In the genomic region with DNA sequence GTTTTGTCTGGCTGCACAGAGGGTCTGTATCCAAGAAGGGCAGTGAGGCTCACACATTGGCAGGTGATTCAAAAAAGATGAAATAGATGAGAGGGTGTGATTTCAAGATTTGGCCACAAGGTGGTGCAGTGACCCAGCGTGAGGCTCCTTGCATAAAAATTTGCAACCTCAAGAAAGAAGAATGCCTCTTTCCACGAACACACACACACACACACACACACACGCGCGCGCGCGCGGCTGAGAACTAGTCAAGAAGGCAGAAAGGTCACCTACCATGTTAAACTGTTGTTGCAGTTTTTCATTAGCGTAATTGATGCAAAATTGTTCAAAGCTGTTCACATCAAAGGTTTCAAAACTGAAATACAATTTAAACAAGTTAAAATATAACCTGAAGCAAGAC, we compare ENCODE assay signal across 8 cellular contexts. TPM values are rescaled to one million over a fixed set of nuclear protein-coding genes. Genes with fewer than 3 reads are reported as not detected.
DNase-seq lines count a peak whose midpoint lies in the region; ATAC-seq and TF ChIP-seq lines count a peak whose summit lies in the region.

No MANE protein-coding gene starts in this region.

- ATAC-seq in GM21390 (IDR thresholded peaks at IDR 0.05; ENCODE audit: unreplicated experiment), result peak; percentile 52
- peak; percentile 65 for ATAC-seq in left colon
- no peak for ATAC-seq in HG02852 (IDR thresholded peaks at IDR 0.05; ENCODE audit: unreplicated experiment)

- POLR2A ChIA-PET in BJ (lab: Charles Lee), result no interaction called here

- H3K36me3 ChIP-seq in BJ (ENCODE audit: control insufficient read depth, insufficient read depth, low read length), result no peaks in the 10 kb centered on the region

- intact Hi-C loops in left colon (cut with DNase I, micrococcal nuclease), result loop anchor here in 1 of 2 donors (5.0 to 10.0 kb wide), 2 partner anchors 88 to 481 kb away; no protein-coding TSS in a partner anchor

- no peak overlapping the region for H3K4me3 ChIP-seq in BJ (ENCODE audit: low read depth, low read length)

- DNase-seq in BJ (ENCODE audit: low read depth) (peak; percentile 43), NCI-H2227 treated with DMSO at 0.1 percent for 48 hours (lab: John Stamatoyannopoulos, UW) (peak; percentile 62), left colon (peak; percentile 45 to 76)
- peak; percentile 56 for DNase-seq in activated CD4-positive, alpha-beta T cell treated with anti-CD3 and anti-CD28 coated beads for 1 hour
- peak; percentile 72 for DNase-seq in central memory CD4-positive, alpha-beta T cell
- peak; percentile 58 for DNase-seq in stimulated activated CD4-positive, alpha-beta T cell treated with anti-CD3 and anti-CD28 coated beads, Interleukin-4, amount 100 ng/mL, for 1 hour

- CTCF ChIA-PET in BJ (lab: Yijun Ruan, JAX), result interaction anchor here (0.6 to 7.0 kb wide), 25 partner anchors 10 to 678 kb away, joined by 3 to 83 read pairs (median 4); partner anchors contain the start of gene ATOSA

- no peaks in the 10 kb centered on the region for H3K27me3 ChIP-seq in BJ (ENCODE audit: control insufficient read depth, insufficient read depth, low read length)

- TF ChIP-seq CTCF in BJ (IDR thresholded peaks at IDR 0.05; ENCODE audit: insufficient read depth, low read depth, low read length), result peak; percentile 68

RNA-seq across cellular contexts. Expression of gene MYO5C, which starts 39.2 kb away (rescaled TPM):
- polyA plus RNA-seq in BJ (2011; rRNA removed), result 0.13 and 0.27 TPM in 2 replicates
- polyA minus RNA-seq in BJ (2011; rRNA and poly(A)+ RNA removed), result 0.05 and 0.46 TPM in 2 replicates
- total RNA-seq in left colon, result 10 to 100 TPM; 73.9 to 90.9 TPM
